In genomic region chr1:46194641-46195179, GRCh38 we compare ENCODE assay signal across 20 cellular contexts. TPM values are rescaled to one million over a fixed set of nuclear protein-coding genes. Genes with fewer than 3 reads are reported as not detected.
"Had no signal": no experiment of that assay in that cellular context is flagged by ENCODE, and none has a peak within 500 bp of the region (broad histone marks: within the 10 kb centered on the region; RNA-seq: fewer than 3 reads in every experiment).

No MANE protein-coding gene starts in this region.

- H3K9me3 ChIP-seq: ascending aorta, gastroesophageal sphincter, lower lobe of right lung, tibial nerve had no signal

- H3K4me3 ChIP-seq: ascending aorta, cardiac muscle cell, gastroesophageal sphincter, lower lobe of right lung, tibial nerve had no signal

- DNase-seq: activated CD4-positive, alpha-beta memory T cell treated with anti-CD3 and anti-CD28 coated beads, Interleukin-2, amount 10 ng/mL, durations not matched to agents 7 days and 5 days; activated CD4-positive, alpha-beta T cell treated with anti-CD3 and anti-CD28 coated beads for 1 hour; activated naive CD8-positive, alpha-beta T cell treated with anti-CD3 and anti-CD28 coated beads, Interleukin-2, amount 10 ng/mL, durations not matched to agents 7 days and 5 days; activated T-cell treated with anti-CD3 and anti-CD28 coated beads, Interleukin-2, amount 50 U/mL, for 72 hours; cortex of kidney; effector memory CD4-positive, alpha-beta T cell; hypothalamus; kidney glomerular epithelial cell; lower lobe of right lung; posterior cingulate gyrus; stimulated activated CD4-positive, alpha-beta T cell treated with anti-CD3 and anti-CD28 coated beads, Interleukin-15, amount 100 ng/mL, for 24 hours; stimulated activated CD4-positive, alpha-beta T cell treated with anti-CD3 and anti-CD28 coated beads, Interleukin-4, amount 100 ng/mL, for 4 hours; T-helper 9 cell had no signal

- H3K27ac ChIP-seq: cardiac muscle cell, gastroesophageal sphincter, lower lobe of right lung, tibial nerve had no signal

- H3K27me3 ChIP-seq: ascending aorta, cardiac muscle cell, gastroesophageal sphincter, tibial nerve had no signal

- ATAC-seq: activated T-cell treated with anti-CD3 and anti-CD28 coated beads, Interleukin-2, amount 50 U/mL, for 72 hours; gastroesophageal sphincter; lower lobe of right lung had no signal

RNA-seq across cellular contexts. Expression of gene P3R3URF, which starts 18.4 kb away (rescaled TPM):
- total RNA-seq: activated CD4-positive, alpha-beta memory T cell treated with anti-CD3 and anti-CD28 coated beads, Interleukin-2, amount 10 ng/mL, durations not matched to agents 7 days and 5 days; activated naive CD8-positive, alpha-beta T cell treated with anti-CD3 and anti-CD28 coated beads, Interleukin-2, amount 10 ng/mL, durations not matched to agents 7 days and 5 days; activated T-cell treated with anti-CD3 and anti-CD28 coated beads, Interleukin-2, amount 50 U/mL, for 72 hours; ascending aorta; cardiac muscle cell; epithelial cell of proximal tubule; gastroesophageal sphincter; lower lobe of right lung; mesothelial cell of epicardium; skeletal muscle tissue; tibial nerve had no signal

RNA-seq across cellular contexts. Expression of gene TSPAN1, which starts 19.8 kb away (rescaled TPM):
- total RNA-seq: activated CD4-positive, alpha-beta memory T cell treated with anti-CD3 and anti-CD28 coated beads, Interleukin-2, amount 10 ng/mL, durations not matched to agents 7 days and 5 days; activated naive CD8-positive, alpha-beta T cell treated with anti-CD3 and anti-CD28 coated beads, Interleukin-2, amount 10 ng/mL, durations not matched to agents 7 days and 5 days; cardiac muscle cell; skeletal muscle tissue had no signal

RNA-seq across cellular contexts. Expression of gene RAD54L, which starts 52.9 kb away (rescaled TPM):
- total RNA-seq: ascending aorta had no signal
